In genomic region chr11:128544625-128545024, GRCh38 we compare ENCODE assay signal across 8 cellular contexts. TPM values are rescaled to one million over a fixed set of nuclear protein-coding genes. Genes with fewer than 3 reads are reported as not detected.
DNase-seq lines count a peak whose midpoint lies in the region; ATAC-seq and FAIRE-seq lines count a peak whose summit lies in the region.

No MANE protein-coding gene starts in this region.

- H3K27me3 ChIP-seq in CD4-positive, CD25-positive, alpha-beta regulatory T cell (ENCODE audit: control insufficient read depth, insufficient read depth, low read length): no peaks in the 10 kb centered on the region
- no peaks in the 10 kb centered on the region for H3K27me3 ChIP-seq in mucosa of rectum (ENCODE audit: control insufficient read depth in 2 of 2, insufficient read depth in 2 of 2, low read length in 2 of 2)

- H3K27me3 Mint-ChIP-seq in CD4-positive, CD25-positive, alpha-beta regulatory T cell: peaks cover 5% of the 10 kb centered on the region
- H3K27me3 Mint-ChIP-seq in activated naive CD8-positive, alpha-beta T cell: no peaks in the 10 kb centered on the region

- ATAC-seq in CD4-positive, CD25-positive, alpha-beta regulatory T cell (ENCODE audit: low read depth in 2 of 2): peak; percentile 63 to 64
- no peak for ATAC-seq in GM21515 (IDR thresholded peaks at IDR 0.05; ENCODE audit: unreplicated experiment)

- H3K9me3 Mint-ChIP-seq in CD4-positive, CD25-positive, alpha-beta regulatory T cell: no peaks in the 10 kb centered on the region
- H3K9me3 Mint-ChIP-seq in activated naive CD8-positive, alpha-beta T cell (ENCODE audit: low read depth): no peaks in the 10 kb centered on the region

- H3K9ac ChIP-seq in mucosa of rectum (ENCODE audit: low read depth in 1 of 2, low read length in 2 of 2): no peak overlapping the region

- DNase-seq in CD4-positive, CD25-positive, alpha-beta regulatory T cell: peak in 1 of 3 donors; percentile 50
- DNase-seq in SKM-1 treated with dmso at 0.1 percent for 144 hours (lab: John Stamatoyannopoulos, UW; ENCODE audit: unreplicated experiment) (no peak), urothelium cell line (ENCODE audit: low spot score) (no peak), head of caudate nucleus (no peak)

- H3K4me1 Mint-ChIP-seq in CD4-positive, CD25-positive, alpha-beta regulatory T cell: peaks cover 28 to 69% (median 42%) of the 10 kb centered on the region in 4 donors
- peaks cover 67% of the 10 kb centered on the region for H3K4me1 Mint-ChIP-seq in activated naive CD8-positive, alpha-beta T cell (ENCODE audit: low read depth)

- H3K9me3 ChIP-seq in CD4-positive, CD25-positive, alpha-beta regulatory T cell (ENCODE audit: control insufficient read depth in 2 of 2, low read length in 2 of 2): no peaks in the 10 kb centered on the region
- H3K9me3 ChIP-seq in KOPT-K1 (ENCODE audit: insufficient read depth, low read length, poor library complexity, severe bottlenecking) (no peaks in the 10 kb centered on the region), mucosa of rectum (ENCODE audit: control insufficient read depth in 2 of 2, low read length in 2 of 2) (no peaks in the 10 kb centered on the region)

- no peak for FAIRE-seq in urothelium cell line (lab: Jason Lieb, UNC)

- peak overlapping the region; percentile 10 to 76 (median 71) for H3K4me3 Mint-ChIP-seq in CD4-positive, CD25-positive, alpha-beta regulatory T cell
- H3K4me3 Mint-ChIP-seq in activated naive CD8-positive, alpha-beta T cell: peak overlapping the region; percentile 83

- peaks cover 41% of the 10 kb centered on the region for H3K4me1 ChIP-seq in CD4-positive, CD25-positive, alpha-beta regulatory T cell (ENCODE audit: control insufficient read depth, insufficient read depth, low read length, poor library complexity, severe bottlenecking)
- peaks cover 14 to 19% of the 10 kb centered on the region in 2 donors for H3K4me1 ChIP-seq in mucosa of rectum (ENCODE audit: control insufficient read depth in 2 of 2, insufficient read depth in 2 of 2, low read length in 2 of 2)

- H3K27ac Mint-ChIP-seq in CD4-positive, CD25-positive, alpha-beta regulatory T cell: peak overlapping the region; percentile 89 to 96 (median 93)
- peak overlapping the region; percentile 89 for H3K27ac Mint-ChIP-seq in activated naive CD8-positive, alpha-beta T cell

- intact Hi-C loops in head of caudate nucleus (cut with DNase I): no loop called here

- no peaks in the 10 kb centered on the region for H3K36me3 ChIP-seq in CD4-positive, CD25-positive, alpha-beta regulatory T cell (ENCODE audit: control insufficient read depth, insufficient read depth, low read length)
- H3K36me3 ChIP-seq in KOPT-K1 (ENCODE audit: insufficient read depth, low read length): no peaks in the 10 kb centered on the region
- H3K36me3 ChIP-seq in mucosa of rectum (ENCODE audit: control insufficient read depth in 2 of 2, insufficient read depth in 2 of 2, low read length in 2 of 2): no peaks in the 10 kb centered on the region

- H3K36me3 Mint-ChIP-seq in CD4-positive, CD25-positive, alpha-beta regulatory T cell: no peaks in the 10 kb centered on the region
- H3K36me3 Mint-ChIP-seq in activated naive CD8-positive, alpha-beta T cell: no peaks in the 10 kb centered on the region

- H3K27ac ChIP-seq in CD4-positive, CD25-positive, alpha-beta regulatory T cell (ENCODE audit: insufficient read depth, low read length, poor library complexity, severe bottlenecking): peak overlapping the region; percentile 31
- peak overlapping the region; percentile 40 for H3K27ac ChIP-seq in KOPT-K1 (ENCODE audit: low read depth, low read length, poor library complexity, severe bottlenecking)
- peak overlapping the region; percentile 7 to 32 for H3K27ac ChIP-seq in mucosa of rectum (ENCODE audit: low read depth in 2 of 2, low read length in 2 of 2)

- peak overlapping the region; percentile 50 for H3K4me3 ChIP-seq in CD4-positive, CD25-positive, alpha-beta regulatory T cell (ENCODE audit: low read depth, low read length)
- no peak overlapping the region for H3K4me3 ChIP-seq in mucosa of rectum (ENCODE audit: low read length in 2 of 2)

RNA-seq across cellular contexts. Expression of gene ETS1, which starts 42.7 kb away (rescaled TPM):
- 1,033 TPM for total RNA-seq in CD4-positive, CD25-positive, alpha-beta regulatory T cell
- 100 to 1,000 TPM; 489 to 636 (median 541) TPM for polyA plus RNA-seq in CD4-positive, CD25-positive, alpha-beta regulatory T cell
